18 cellular contexts compared by ENCODE assay signal in genomic region chr1:110893908-110894490, GRCh38. TPM values are rescaled to one million over a fixed set of nuclear protein-coding genes. Genes with fewer than 3 reads are reported as not detected.
DNase-seq lines count a peak whose midpoint lies in the region; ATAC-seq and TF ChIP-seq lines count a peak whose summit lies in the region.
"Had no signal": no experiment of that assay in that cellular context is flagged by ENCODE, and none has a peak within 500 bp of the region (broad histone marks: within the 10 kb centered on the region; RNA-seq: fewer than 3 reads in every experiment).

No MANE protein-coding gene starts in this region.

- POLR2A ChIA-PET in activated naive CD8-positive, alpha-beta T cell treated with anti-CD3 and anti-CD28 coated beads, Interleukin-2, amount 10 ng/mL, durations not matched to agents 7 days and 5 days (lab: Charles Lee), result interaction anchor here (2.1 kb wide), 1 partner anchor 14 kb away, joined by 4 read pairs; no protein-coding TSS in a partner anchor
- POLR2A ChIA-PET in HEK293T (lab: Yijun Ruan, JAX), result no interaction called here

- no peak for ATAC-seq in activated naive CD8-positive, alpha-beta T cell treated with anti-CD3 and anti-CD28 coated beads, Interleukin-2, amount 10 ng/mL, durations not matched to agents 7 days and 5 days (ENCODE audit: low read depth)
- ATAC-seq: right cardiac atrium had no signal

- H3K4me3 Mint-ChIP-seq in activated naive CD4-positive, alpha-beta T cell treated with anti-CD3 and anti-CD28 coated beads, Interleukin-2, amount 50 U/mL, for 24 hours, result peak overlapping the region; percentile 58
- no peak overlapping the region for H3K4me3 Mint-ChIP-seq in activated naive CD8-positive, alpha-beta T cell treated with anti-CD3 and anti-CD28 coated beads, Interleukin-2, amount 10 ng/mL, durations not matched to agents 7 days and 5 days
- H3K4me3 Mint-ChIP-seq: brain had no signal

- no peak for DNase-seq in activated naive CD4-positive, alpha-beta T cell (lab: John Stamatoyannopoulos, UW)
- peak; percentile 60 for DNase-seq in Karpas-422
- no peak for DNase-seq in activated naive CD8-positive, alpha-beta T cell treated with anti-CD3 and anti-CD28 coated beads, Interleukin-2, amount 10 ng/mL, durations not matched to agents 7 days and 5 days
- DNase-seq in testis, result peak; percentile 93
- DNase-seq in NCI-H2029 (lab: John Stamatoyannopoulos, UW), result no peak
- DNase-seq in lower leg skin (ENCODE audit: low spot score in 2 of 2), result no peak
- no peak for DNase-seq in HEK293T (ENCODE audit: extremely low spot score)
- DNase-seq: activated effector memory CD4-positive, alpha-beta T cell treated with Interleukin-2 at 50 U/mL for 16 hours; dorsolateral prefrontal cortex; MV-4-11; NCI-H2107; occipital lobe; right cardiac atrium had no signal

- WGBS in testis, 2 donors, result 31 to 55% methylated on average over 3 of the region's 3 CpGs
- WGBS in lower leg skin, 2 donors, result 37 to 46% methylated on average over 3 of the region's 3 CpGs

- H3K27ac ChIP-seq in Karpas-422 (ENCODE audit: low read length) (no peak overlapping the region), testis (peak overlapping the region; percentile 46 to 81)
- H3K27ac ChIP-seq: dorsolateral prefrontal cortex, thoracic aorta had no signal

- H3K9ac ChIP-seq in Karpas-422 (ENCODE audit: low read length), result no peak overlapping the region

- H3K36me3 ChIP-seq in Karpas-422 (ENCODE audit: insufficient read depth, low read length), result peaks cover 14% of the 10 kb centered on the region; the same call in 1 of the 2 replicates
- H3K36me3 ChIP-seq in testis (ENCODE audit: low read depth, missing control alignments), result no peaks in the 10 kb centered on the region
- H3K36me3 ChIP-seq: thoracic aorta had no signal

- H3K9me3 ChIP-seq in Karpas-422 (ENCODE audit: low read length), result no peaks in the 10 kb centered on the region
- H3K9me3 ChIP-seq in testis, result no peaks in the 10 kb centered on the region
- H3K9me3 ChIP-seq: thoracic aorta had no signal

- H3K4me2 ChIP-seq in Karpas-422 (ENCODE audit: low read depth, low read length, poor library complexity, severe bottlenecking), result no peak overlapping the region

- CTCF ChIA-PET in HEK293T (lab: Yijun Ruan, JAX), result no interaction called here

- intact Hi-C loops in testis (cut with DNase I; ENCODE audit: low total_unique reads) (no loop called here), lower leg skin (cut with DNase I; ENCODE audit: low total_unique reads) (no loop called here)

- TF ChIP-seq POLR2A in testis (IDR thresholded peaks at IDR 0.05) (no peak), lower leg skin (IDR thresholded peaks at IDR 0.05) (no peak)

- H3K79me2 ChIP-seq in Karpas-422 (ENCODE audit: low read length), result peaks cover 16% of the 10 kb centered on the region

- H3K4me1 ChIP-seq in Karpas-422 (ENCODE audit: low read length), result peaks cover 8% of the 10 kb centered on the region
- peaks cover 7% of the 10 kb centered on the region for H3K4me1 ChIP-seq in testis

- TF ChIP-seq CTCF in testis (IDR thresholded peaks at IDR 0.05) (peak in 2 of 3 experiments; percentile 19 to 35), lower leg skin (IDR thresholded peaks at IDR 0.05) (no peak)

- H3K27ac Mint-ChIP-seq in activated naive CD4-positive, alpha-beta T cell treated with anti-CD3 and anti-CD28 coated beads, Interleukin-2, amount 50 U/mL, for 24 hours, result peak overlapping the region; percentile 86
- H3K27ac Mint-ChIP-seq in activated naive CD8-positive, alpha-beta T cell treated with anti-CD3 and anti-CD28 coated beads, Interleukin-2, amount 10 ng/mL, durations not matched to agents 7 days and 5 days, result peak overlapping the region; percentile 68
- H3K27ac Mint-ChIP-seq: brain had no signal

- no peaks in the 10 kb centered on the region for H4K20me1 ChIP-seq in Karpas-422 (ENCODE audit: insufficient read depth, low read depth, low read length)

- peaks cover 6% of the 10 kb centered on the region for H3K9me3 Mint-ChIP-seq in activated naive CD4-positive, alpha-beta T cell treated with anti-CD3 and anti-CD28 coated beads, Interleukin-2, amount 50 U/mL, for 24 hours
- no peaks in the 10 kb centered on the region for H3K9me3 Mint-ChIP-seq in activated naive CD8-positive, alpha-beta T cell treated with anti-CD3 and anti-CD28 coated beads, Interleukin-2, amount 10 ng/mL, durations not matched to agents 7 days and 5 days
- H3K9me3 Mint-ChIP-seq: brain had no signal

- H3K9me2 ChIP-seq in Karpas-422 (replicated peaks; ENCODE audit: insufficient read depth, low read length), result no peaks in the 10 kb centered on the region

- peaks cover 65% of the 10 kb centered on the region for H3K36me3 Mint-ChIP-seq in activated naive CD4-positive, alpha-beta T cell treated with anti-CD3 and anti-CD28 coated beads, Interleukin-2, amount 50 U/mL, for 24 hours
- peaks cover 72% of the 10 kb centered on the region for H3K36me3 Mint-ChIP-seq in activated naive CD8-positive, alpha-beta T cell treated with anti-CD3 and anti-CD28 coated beads, Interleukin-2, amount 10 ng/mL, durations not matched to agents 7 days and 5 days
- H3K36me3 Mint-ChIP-seq: brain had no signal

- H3K4me1 Mint-ChIP-seq in activated naive CD4-positive, alpha-beta T cell treated with anti-CD3 and anti-CD28 coated beads, Interleukin-2, amount 50 U/mL, for 24 hours, result peaks cover 99% of the 10 kb centered on the region
- peaks cover 83% of the 10 kb centered on the region for H3K4me1 Mint-ChIP-seq in activated naive CD8-positive, alpha-beta T cell treated with anti-CD3 and anti-CD28 coated beads, Interleukin-2, amount 10 ng/mL, durations not matched to agents 7 days and 5 days
- H3K4me1 Mint-ChIP-seq: brain had no signal

- no peaks in the 10 kb centered on the region for H3K27me3 Mint-ChIP-seq in activated naive CD4-positive, alpha-beta T cell treated with anti-CD3 and anti-CD28 coated beads, Interleukin-2, amount 50 U/mL, for 24 hours
- H3K27me3 Mint-ChIP-seq in activated naive CD8-positive, alpha-beta T cell treated with anti-CD3 and anti-CD28 coated beads, Interleukin-2, amount 10 ng/mL, durations not matched to agents 7 days and 5 days, result no peaks in the 10 kb centered on the region

- H3K27me3 ChIP-seq in Karpas-422 (ENCODE audit: low read length), result no peaks in the 10 kb centered on the region
- H3K27me3 ChIP-seq in testis, result no peaks in the 10 kb centered on the region
- H3K27me3 ChIP-seq: dorsolateral prefrontal cortex had no signal

- H3K4me3 ChIP-seq in Karpas-422 (ENCODE audit: low read length) (no peak overlapping the region), testis (no peak overlapping the region), lower leg skin (ENCODE audit: low read depth, poor library complexity, severe bottlenecking) (no peak overlapping the region)
- H3K4me3 ChIP-seq: dorsolateral prefrontal cortex, thoracic aorta had no signal

- H2AFZ ChIP-seq in Karpas-422 (ENCODE audit: low read length), result no peak overlapping the region

TF ChIP-seq in HEK293T, 16 proteins besides CTCF, POLR2A, EP300 and RAD21:
- TF ChIP-seq NFRKB (IDR thresholded peaks at IDR 0.05), result no peak
- TF ChIP-seq, protein P1, sequence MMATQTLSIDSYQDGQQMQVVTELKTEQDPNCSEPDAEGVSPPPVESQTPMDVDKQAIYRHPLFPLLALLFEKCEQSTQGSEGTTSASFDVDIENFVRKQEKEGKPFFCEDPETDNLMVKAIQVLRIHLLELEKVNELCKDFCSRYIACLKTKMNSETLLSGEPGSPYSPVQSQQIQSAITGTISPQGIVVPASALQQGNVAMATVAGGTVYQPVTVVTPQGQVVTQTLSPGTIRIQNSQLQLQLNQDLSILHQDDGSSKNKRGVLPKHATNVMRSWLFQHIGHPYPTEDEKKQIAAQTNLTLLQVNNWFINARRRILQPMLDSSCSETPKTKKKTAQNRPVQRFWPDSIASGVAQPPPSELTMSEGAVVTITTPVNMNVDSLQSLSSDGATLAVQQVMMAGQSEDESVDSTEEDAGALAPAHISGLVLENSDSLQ (IDR thresholded peaks at IDR 0.05), result no peak
- no peak for TF ChIP-seq FOXM1 (IDR thresholded peaks at IDR 0.05; ENCODE audit: borderline replicate concordance)
- no peak for TF ChIP-seq ZNF384 (IDR thresholded peaks at IDR 0.05)
- TF ChIP-seq SP1 (IDR thresholded peaks at IDR 0.05), result no peak
- no peak for TF ChIP-seq ELF4 (IDR thresholded peaks at IDR 0.05)
- TF ChIP-seq CTBP1 (IDR thresholded peaks at IDR 0.05; ENCODE audit: borderline replicate concordance), result no peak
- TF ChIP-seq FOXK2 (IDR thresholded peaks at IDR 0.05), result no peak
- TF ChIP-seq SUZ12 (IDR thresholded peaks at IDR 0.05), result no peak
- TF ChIP-seq TARDBP (IDR thresholded peaks at IDR 0.05), result no peak
- no peak for TF ChIP-seq ARNT (IDR thresholded peaks at IDR 0.05)
- TF ChIP-seq FOXA1 (IDR thresholded peaks at IDR 0.05), result no peak
- no peak for TF ChIP-seq HDGF (IDR thresholded peaks at IDR 0.05; ENCODE audit: borderline replicate concordance)
- TF ChIP-seq LEF1 (IDR thresholded peaks at IDR 0.05; ENCODE audit: borderline replicate concordance), result no peak
- TF ChIP-seq L3MBTL2 (conservative IDR thresholded peaks at IDR 0.05), result no peak
- TF ChIP-seq BHLHE40 (IDR thresholded peaks at IDR 0.05; ENCODE audit: borderline replicate concordance), result no peak
TF ChIP-seq in HEK293T: peak in this region for 0.

RNA-seq across cellular contexts. Expression of gene CD53, which starts 21.1 kb away (rescaled TPM):
- 101 and 154 TPM in 2 replicates for total RNA-seq in Karpas-422 (2014; rRNA removed; shearing (Covaris generic); ENCODE audit: low replicate concordance)
- total RNA-seq in activated naive CD8-positive, alpha-beta T cell treated with anti-CD3 and anti-CD28 coated beads, Interleukin-2, amount 10 ng/mL, durations not matched to agents 7 days and 5 days, result 100 to 1,000 TPM; 410 to 415 TPM
- total RNA-seq in testis (1 to 10 TPM; 2.0 to 9.5 TPM), lower leg skin (10 to 100 TPM in 2 of 4 donors, 1 to 10 TPM in 2; 4.7 to 12.7 (median 8.8) TPM)
- 22.4 TPM for polyA plus RNA-seq in testis (ENCODE audit: insufficient read depth, low read depth, low replicate concordance)
- total RNA-seq: kidney epithelial cell, RPMI7951 had no signal

Comparison
In these comparisons a context has a peak if more than half of its experiments do, and no peak if none do; other contexts are left out.
1. DNase-seq: peak in Karpas-422 (single experiment) and testis (single experiment); none in activated naive CD4-positive, alpha-beta T cell (0 of 4), activated naive CD8-positive, alpha-beta T cell treated with anti-CD3 and anti-CD28 coated beads, Interleukin-2, amount 10 ng/mL, durations not matched to agents 7 days and 5 days (single experiment), NCI-H2029 (single experiment), lower leg skin (0 of 2) and HEK293T (single experiment).
2. CTCF ChIP-seq: peak in testis (2 of 3); none in lower leg skin (0 of 3).